In genomic region chr19:52520013-52520412, GRCh38 we compare ENCODE assay signal across 25 cellular contexts.
"Had no signal": no experiment of that assay in that cellular context is flagged by ENCODE, and none has a peak within 500 bp of the region (broad histone marks: within the 10 kb centered on the region; RNA-seq: fewer than 3 reads in every experiment).

No MANE protein-coding gene starts in this region.

- H3K9me3 ChIP-seq: testis had no signal

- H3K27ac Mint-ChIP-seq: activated naive CD4-positive, alpha-beta T cell treated with anti-CD3 and anti-CD28 coated beads, Interleukin-2, amount 10 ng/mL, durations not matched to agents 7 days and 5 days; naive thymus-derived CD4-positive, alpha-beta T cell had no signal

- H2AFZ ChIP-seq: parathyroid adenoma had no signal

- H3K9ac ChIP-seq: parathyroid adenoma had no signal

- H3K27me3 ChIP-seq: brain microvascular endothelial cell, foreskin keratinocyte, heart right ventricle, spleen, testis, transverse colon had no signal

- H3K4me1 Mint-ChIP-seq: activated naive CD4-positive, alpha-beta T cell treated with anti-CD3 and anti-CD28 coated beads, Interleukin-2, amount 10 ng/mL, durations not matched to agents 7 days and 5 days had no signal

- H3K36me3 ChIP-seq: brain microvascular endothelial cell, transverse colon had no signal

- ATAC-seq: esophagus mucosa; foreskin keratinocyte; heart right ventricle; left ventricle myocardium superior; naive thymus-derived CD4-positive, alpha-beta T cell; right cardiac atrium had no signal

- H3K9me3 Mint-ChIP-seq: neural crest cell had no signal

- H3K27ac ChIP-seq: brain microvascular endothelial cell, foreskin keratinocyte, heart right ventricle, parathyroid adenoma, spleen, testis, transverse colon had no signal

- DNase-seq: activated CD4-positive, alpha-beta T cell treated with anti-CD3 and anti-CD28 coated beads for 48 hours; activated CD4-positive, alpha-beta T cell treated with anti-CD3 and anti-CD28 coated beads, Interleukin-2, amount 50 U/mL, for 48 hours; activated CD8-positive, alpha-beta memory T cell treated with anti-CD3 and anti-CD28 coated beads, Interleukin-2, amount 50 U/mL, for 4 hours; activated gamma-delta T cell; activated naive CD4-positive, alpha-beta T cell treated with anti-CD3 and anti-CD28 coated beads, Interleukin-2, amount 10 ng/mL, durations not matched to agents 7 days and 5 days; activated T-cell treated with anti-CD3 and anti-CD28 coated beads, Interleukin-2, amount 50 U/mL, for 1 hour; amniotic stem cell; brain microvascular endothelial cell; caudate nucleus; foreskin keratinocyte; heart right ventricle; left ventricle myocardium superior; midbrain; naive thymus-derived CD4-positive, alpha-beta T cell; occipital lobe; right cardiac atrium; spleen; stimulated activated naive CD4-positive, alpha-beta T cell; testis; transverse colon had no signal

- H3K27me3 Mint-ChIP-seq: activated naive CD4-positive, alpha-beta T cell treated with anti-CD3 and anti-CD28 coated beads, Interleukin-2, amount 10 ng/mL, durations not matched to agents 7 days and 5 days had no signal

- H3K79me2 ChIP-seq: parathyroid adenoma had no signal

- H3K4me1 ChIP-seq: foreskin keratinocyte, heart right ventricle, parathyroid adenoma, spleen, testis, transverse colon had no signal

- FAIRE-seq: astrocyte, islet of Langerhans had no signal

- H3K4me3 ChIP-seq: heart right ventricle, spleen, testis, transverse colon had no signal

- H3K4me3 Mint-ChIP-seq: activated naive CD4-positive, alpha-beta T cell treated with anti-CD3 and anti-CD28 coated beads, Interleukin-2, amount 10 ng/mL, durations not matched to agents 7 days and 5 days; naive thymus-derived CD4-positive, alpha-beta T cell; neural crest cell had no signal
